15 cellular contexts compared by ENCODE assay signal in the genomic region with DNA sequence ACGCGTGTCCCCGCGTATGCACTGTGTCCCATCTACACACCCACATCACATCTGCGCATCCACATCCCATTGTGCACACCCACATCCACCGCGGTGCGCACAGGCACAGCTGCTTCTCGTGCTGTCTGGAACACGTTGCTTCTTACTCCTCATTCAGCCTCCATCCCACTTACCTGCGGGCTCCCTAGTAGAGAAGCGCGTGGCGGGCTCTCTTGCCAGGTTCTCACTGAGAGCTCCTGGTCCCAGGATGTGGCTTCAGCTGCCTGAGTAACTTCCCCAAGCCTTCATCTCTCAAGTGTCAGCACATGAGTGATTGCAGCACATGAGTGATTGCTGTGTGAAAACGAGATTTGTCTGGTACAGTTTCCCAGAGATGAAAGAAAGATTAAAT.
DNase-seq lines count a peak whose midpoint lies in the region; ATAC-seq, FAIRE-seq and TF ChIP-seq lines count a peak whose summit lies in the region.
"Had no signal": no experiment of that assay in that cellular context is flagged by ENCODE, and none has a peak within 500 bp of the region (broad histone marks: within the 10 kb centered on the region; RNA-seq: fewer than 3 reads in every experiment).

No MANE protein-coding gene starts in this region.

- no peaks in the 10 kb centered on the region for H3K79me2 ChIP-seq in H1 (ENCODE audit: control insufficient read depth in 1 of 2, insufficient read depth in 2 of 2, low read length in 2 of 2)

- H3K27ac ChIP-seq in H1 (ENCODE audit: low read depth, low read length) = no peak overlapping the region
- no peak overlapping the region for H3K27ac ChIP-seq in pancreas
- H3K27ac ChIP-seq: ovary, SK-N-MC, spleen had no signal

- no peak overlapping the region for H2AFZ ChIP-seq in H1 (ENCODE audit: low read length)

- peak overlapping the region; percentile 46; the same call in 1 of the 2 replicates for H2BK12ac ChIP-seq in H1 (ENCODE audit: low read depth, low read length)

- H3K4me1 ChIP-seq in H1 (replicated peaks in 1 of 4; ENCODE audit: control insufficient read depth in 3 of 4, insufficient read depth in 4 of 4, low read length in 3 of 4) (no peaks in the 10 kb centered on the region), pancreas (no peaks in the 10 kb centered on the region)

- no peak overlapping the region for H3K56ac ChIP-seq in H1 (replicated peaks; ENCODE audit: insufficient read length, low read depth, low read length)

- no peaks in the 10 kb centered on the region; the same call in 1 of the 2 replicates for H3K23me2 ChIP-seq in H1 (ENCODE audit: low read depth, low read length)

- 93 to 100% methylated on average over 4 to 15 of the region's 15 CpGs for WGBS in H1 (ENCODE audit: extremely low coverage in 1 of 2, insufficient coverage in 1 of 2, insufficient read length in 1 of 2, insufficient replicate concordance in 2 of 2, low coverage in 1 of 2, low lambda C conversion rate in 2 of 2, missing lambda C conversion rate in 1 of 2), 2 experiments
- 90 to 92% methylated on average over 15 of the region's 15 CpGs for WGBS in pancreas, 2 donors

- H4K5ac ChIP-seq in H1 (ENCODE audit: insufficient read length, low read depth, low read length) = no peak overlapping the region

- POLR2A ChIA-PET in H1 (lab: Charles Lee; ENCODE audit: partially characterized antibody) = no interaction called here

- H3K14ac ChIP-seq in H1 (ENCODE audit: insufficient read length) = no peak overlapping the region

- TF ChIP-seq RAD21 in H1 (IDR thresholded peaks at IDR 0.05 in 1 of 2, conservative IDR thresholded peaks at IDR 0.05 in 1 of 2; ENCODE audit: low read depth in 2 of 2, low read length in 2 of 2) = no peak

- H3K36me3 ChIP-seq in GM06990 (ENCODE audit: control insufficient read depth, insufficient read depth, low read length) (peaks cover 38% of the 10 kb centered on the region), H1 (ENCODE audit: control insufficient read depth in 2 of 4, insufficient read depth in 4 of 4, low read length in 3 of 4) (peaks cover 19 to 57% (median 50%) of the 10 kb centered on the region in 4 experiments; a peak in 7 of 8 replicates), pancreas (peaks cover 3 to 56% (median 21%) of the 10 kb centered on the region in 3 donors)
- H3K36me3 ChIP-seq: ovary had no signal

- H3K4me3 ChIP-seq in GM06990 (replicated peaks; ENCODE audit: low read depth, low read length) = no peak overlapping the region
- H3K4me3 ChIP-seq in H1 (ENCODE audit: extremely low read depth in 1 of 4, insufficient read depth in 2 of 4, low read depth in 3 of 4, low read length in 4 of 4) = no peak overlapping the region
- H3K4me3 ChIP-seq in pancreas = no peak overlapping the region
- H3K4me3 ChIP-seq: ovary, SK-N-MC, spleen had no signal

- FAIRE-seq in H1 (lab: Jason Lieb, UNC) (no peak), pancreas (lab: Jason Lieb, UNC) (no peak)
- FAIRE-seq: colon had no signal

- DNase-seq in GM06990 (ENCODE audit: extremely low read depth, insufficient read length) (peak; percentile 33), H1 (ENCODE audit: low read depth in 1 of 2, low spot score in 2 of 2) (no peak), NCI-H2029 treated with DMSO at 0.1 percent for 48 hours (lab: John Stamatoyannopoulos, UW) (no peak), pancreas (no peak)
- DNase-seq in stimulated activated CD4-positive, alpha-beta T cell treated with anti-CD3 and anti-CD28 coated beads, Interleukin-2, amount 100 ng/mL, for 24 hours = no peak
- DNase-seq: NCI-H1694 treated with DMSO at 0.1 percent for 48 hours, NCI-H524 treated with DMSO at 0.1 percent for 48 hours, OCI-M1, ovary, spleen had no signal

- no peaks in the 10 kb centered on the region for H3K79me1 ChIP-seq in H1 (ENCODE audit: low read depth, low read length)

- H2BK20ac ChIP-seq in H1 (ENCODE audit: low read length) = no peak overlapping the region

- no peak for TF ChIP-seq EP300 in H1 (IDR thresholded peaks at IDR 0.05; ENCODE audit: borderline replicate concordance in 1 of 2, low read depth in 2 of 2, low read length in 2 of 2)

- no peak overlapping the region for H4K8ac ChIP-seq in H1 (ENCODE audit: extremely low read depth, insufficient read depth, low read length)

- no peak overlapping the region for H3K4me2 ChIP-seq in H1 (ENCODE audit: insufficient read depth in 1 of 2, low read depth in 2 of 2, low read length in 2 of 2)

- H3K27me3 ChIP-seq in GM06990 (replicated peaks; ENCODE audit: control insufficient read depth, insufficient read depth, low read length) (no peaks in the 10 kb centered on the region), H1 (replicated peaks in 1 of 4; ENCODE audit: control insufficient read depth in 3 of 4, extremely low read depth in 1 of 4, insufficient read depth in 3 of 4, low read length in 3 of 4) (no peaks in the 10 kb centered on the region), pancreas (no peaks in the 10 kb centered on the region)
- H3K27me3 ChIP-seq: ovary, spleen had no signal

- TF ChIP-seq CTCF in GM06990 (IDR thresholded peaks at IDR 0.05; ENCODE audit: insufficient read depth, low read length, poor library complexity, severe bottlenecking) (no peak), H1 (IDR thresholded peaks at IDR 0.05; ENCODE audit: control extremely low read depth in 1 of 3, insufficient read depth in 1 of 3, low read depth in 1 of 3, low read length in 3 of 3) (no peak), pancreas (IDR thresholded peaks at IDR 0.05) (no peak)

- no peak overlapping the region for H3K4ac ChIP-seq in H1 (replicated peaks; ENCODE audit: insufficient read length, low read depth, low read length)

- CTCF ChIA-PET in H1 (lab: Charles Lee; ENCODE audit: partially characterized antibody) = interaction anchor here (0.6 kb wide), 1 partner anchor 331 kb away, joined by 3 read pairs; no protein-coding TSS in a partner anchor

- no peak overlapping the region for H3K18ac ChIP-seq in H1 (ENCODE audit: extremely low read depth, low read length)

- no peak overlapping the region for H2BK120ac ChIP-seq in H1 (replicated peaks; ENCODE audit: low read depth, low read length)

- peaks cover 5 to 9% of the 10 kb centered on the region in 2 experiments for H4K20me1 ChIP-seq in H1 (replicated peaks in 1 of 2; ENCODE audit: control insufficient read depth in 1 of 2, insufficient read depth in 2 of 2, low read length in 2 of 2)

- H4K91ac ChIP-seq in H1 (replicated peaks; ENCODE audit: insufficient read length, low read length) = no peak overlapping the region

- H2AK5ac ChIP-seq in H1 (ENCODE audit: low read depth, low read length) = no peak overlapping the region

- H2BK15ac ChIP-seq in H1 (ENCODE audit: low read length) = no peak overlapping the region

- peak overlapping the region in 1 of 4 experiments; percentile 19; a peak in 1 of 7 replicates for H3K9ac ChIP-seq in H1 (replicated peaks in 1 of 4; ENCODE audit: extremely low read depth in 1 of 4, low read depth in 3 of 4, low read length in 3 of 4)

- TF ChIP-seq POLR2A in H1 (IDR thresholded peaks at IDR 0.05; ENCODE audit: control extremely low read depth in 1 of 2, low read depth in 2 of 2, low read length in 2 of 2) = no peak

- H2BK5ac ChIP-seq in H1 (ENCODE audit: low read depth, low read length) = 0 out of 2 replicates have a peak overlapping the region, but pooled peaks have one; percentile 40

- no peak overlapping the region for H3K23ac ChIP-seq in H1 (ENCODE audit: insufficient read length)

- intact Hi-C loops in pancreas (cut with DNase I) = no loop called here

- H3K9me3 ChIP-seq in H1 (ENCODE audit: insufficient read depth in 2 of 2, low read depth in 1 of 2, low read length in 1 of 2) (no peaks in the 10 kb centered on the region), pancreas (no peaks in the 10 kb centered on the region)
- H3K9me3 ChIP-seq: ovary, spleen had no signal

- ATAC-seq in GM18868 (IDR thresholded peaks at IDR 0.05; ENCODE audit: unreplicated experiment) (peak; percentile 79), HG03565 (IDR thresholded peaks at IDR 0.05; ENCODE audit: unreplicated experiment) (peak; percentile 51), HG02763 (IDR thresholded peaks at IDR 0.05; ENCODE audit: unreplicated experiment) (no peak), pancreas (no peak)

TF ChIP-seq in H1, 55 proteins besides CTCF, POLR2A, EP300 and RAD21:
- no peak for TF ChIP-seq SRF (IDR thresholded peaks at IDR 0.05; ENCODE audit: low read depth, low read length)
- TF ChIP-seq PHF8 (conservative IDR thresholded peaks at IDR 0.05; ENCODE audit: low read depth, low read length) = no peak
- TF ChIP-seq SIN3A (conservative IDR thresholded peaks at IDR 0.05 in 1 of 2, IDR thresholded peaks at IDR 0.05 in 1 of 2; ENCODE audit: low read depth in 1 of 2, low read length in 2 of 2) = no peak
- no peak for TF ChIP-seq JUND (IDR thresholded peaks at IDR 0.05; ENCODE audit: low read length)
- no peak for TF ChIP-seq CEBPB (IDR thresholded peaks at IDR 0.05; ENCODE audit: low read depth, low read length)
- TF ChIP-seq GABPA (IDR thresholded peaks at IDR 0.05; ENCODE audit: borderline replicate concordance, insufficient read depth, low read length) = no peak
- no peak for TF ChIP-seq SP2 (IDR thresholded peaks at IDR 0.05; ENCODE audit: low read length)
- no peak for TF ChIP-seq EZH2 (IDR thresholded peaks at IDR 0.05; ENCODE audit: low read depth, low read length, severe bottlenecking)

Comparison
In these comparisons a context has a peak if more than half of its experiments do, and no peak if none do; other contexts are left out.
1. ATAC-seq: peak in GM18868 (single experiment) and HG03565 (single experiment); none in HG02763 (single experiment) and pancreas (0 of 4).